30 cellular contexts compared by ENCODE assay signal in the genomic region with DNA sequence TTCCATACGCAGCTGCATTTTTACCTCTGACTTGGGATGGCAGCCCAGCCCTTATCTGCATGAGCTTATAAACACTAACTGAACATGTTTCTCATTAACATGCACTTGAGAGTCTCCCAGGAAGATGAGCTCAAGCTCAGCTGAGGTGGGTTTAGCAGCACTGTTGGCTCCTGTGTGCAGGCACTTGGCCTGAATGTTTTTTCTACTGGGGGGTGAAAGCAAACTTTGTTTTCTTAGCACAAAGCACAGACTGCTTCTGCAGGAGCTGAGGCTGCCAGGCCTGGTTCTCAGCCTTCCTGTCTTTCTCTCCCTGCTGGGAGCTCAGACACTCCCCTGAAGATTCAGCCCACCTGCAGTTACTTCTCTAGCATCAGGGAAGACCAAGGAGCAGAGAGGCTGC.
"Had no signal": no experiment of that assay in that cellular context is flagged by ENCODE, and none has a peak within 500 bp of the region (broad histone marks: within the 10 kb centered on the region; RNA-seq: fewer than 3 reads in every experiment).

No MANE protein-coding gene starts in this region.

- H3K36me3 ChIP-seq: cardiac muscle cell, MG63, Peyer's patch, SJSA1, WERI-Rb-1 had no signal

- ATAC-seq: activated CD8-positive, alpha-beta memory T cell treated with anti-CD3 and anti-CD28 coated beads, Interleukin-2, amount 10 ng/mL, durations not matched to agents 7 days and 5 days; activated naive CD8-positive, alpha-beta T cell treated with anti-CD3 and anti-CD28 coated beads, Interleukin-2, amount 50 U/mL, for 24 hours had no signal

- H3K27me3 Mint-ChIP-seq: activated CD4-positive, alpha-beta memory T cell treated with anti-CD3 and anti-CD28 coated beads, Interleukin-2, amount 10 ng/mL, durations not matched to agents 7 days and 5 days; activated CD8-positive, alpha-beta memory T cell treated with anti-CD3 and anti-CD28 coated beads, Interleukin-2, amount 10 ng/mL, durations not matched to agents 7 days and 5 days; activated naive CD4-positive, alpha-beta T cell treated with anti-CD3 and anti-CD28 coated beads, Interleukin-2, amount 10 ng/mL, durations not matched to agents 7 days and 5 days; activated naive CD8-positive, alpha-beta T cell; activated naive CD8-positive, alpha-beta T cell treated with anti-CD3 and anti-CD28 coated beads, Interleukin-2, amount 50 U/mL, for 24 hours; central memory CD8-positive, alpha-beta T cell had no signal

- H3K27ac Mint-ChIP-seq: activated CD4-positive, alpha-beta memory T cell treated with anti-CD3 and anti-CD28 coated beads, Interleukin-2, amount 10 ng/mL, durations not matched to agents 7 days and 5 days; activated CD8-positive, alpha-beta memory T cell treated with anti-CD3 and anti-CD28 coated beads, Interleukin-2, amount 10 ng/mL, durations not matched to agents 7 days and 5 days; activated naive CD4-positive, alpha-beta T cell treated with anti-CD3 and anti-CD28 coated beads, Interleukin-2, amount 10 ng/mL, durations not matched to agents 7 days and 5 days; activated naive CD8-positive, alpha-beta T cell; activated naive CD8-positive, alpha-beta T cell treated with anti-CD3 and anti-CD28 coated beads, Interleukin-2, amount 50 U/mL, for 24 hours had no signal

- H3K4me1 ChIP-seq: Peyer's patch, SJSA1 had no signal

- H3K9me3 ChIP-seq: MG63, SJSA1 had no signal

- H3K4me1 Mint-ChIP-seq: activated CD4-positive, alpha-beta memory T cell treated with anti-CD3 and anti-CD28 coated beads, Interleukin-2, amount 10 ng/mL, durations not matched to agents 7 days and 5 days; activated CD8-positive, alpha-beta memory T cell treated with anti-CD3 and anti-CD28 coated beads, Interleukin-2, amount 10 ng/mL, durations not matched to agents 7 days and 5 days; activated naive CD4-positive, alpha-beta T cell treated with anti-CD3 and anti-CD28 coated beads, Interleukin-2, amount 10 ng/mL, durations not matched to agents 7 days and 5 days; activated naive CD8-positive, alpha-beta T cell treated with anti-CD3 and anti-CD28 coated beads, Interleukin-2, amount 50 U/mL, for 24 hours; central memory CD8-positive, alpha-beta T cell had no signal

- H3K4me3 Mint-ChIP-seq: activated CD4-positive, alpha-beta memory T cell treated with anti-CD3 and anti-CD28 coated beads, Interleukin-2, amount 10 ng/mL, durations not matched to agents 7 days and 5 days; activated CD8-positive, alpha-beta memory T cell treated with anti-CD3 and anti-CD28 coated beads, Interleukin-2, amount 10 ng/mL, durations not matched to agents 7 days and 5 days; activated naive CD4-positive, alpha-beta T cell treated with anti-CD3 and anti-CD28 coated beads, Interleukin-2, amount 10 ng/mL, durations not matched to agents 7 days and 5 days; activated naive CD8-positive, alpha-beta T cell; activated naive CD8-positive, alpha-beta T cell treated with anti-CD3 and anti-CD28 coated beads, Interleukin-2, amount 50 U/mL, for 24 hours; central memory CD8-positive, alpha-beta T cell had no signal

- H3K27ac ChIP-seq: cardiac muscle cell, Peyer's patch, SJSA1, WERI-Rb-1 had no signal

- H3K36me3 Mint-ChIP-seq: activated CD8-positive, alpha-beta memory T cell treated with anti-CD3 and anti-CD28 coated beads, Interleukin-2, amount 10 ng/mL, durations not matched to agents 7 days and 5 days; activated naive CD4-positive, alpha-beta T cell treated with anti-CD3 and anti-CD28 coated beads, Interleukin-2, amount 10 ng/mL, durations not matched to agents 7 days and 5 days had no signal

- H3K4me3 ChIP-seq: cardiac muscle cell, MG63, Peyer's patch, SJSA1 had no signal

- DNase-seq: activated CD4-positive, alpha-beta memory T cell treated with anti-CD3 and anti-CD28 coated beads, Interleukin-2, amount 10 ng/mL, durations not matched to agents 7 days and 5 days; activated CD4-positive, alpha-beta T cell treated with anti-CD3 and anti-CD28 coated beads for 1 hour; activated CD4-positive, alpha-beta T cell treated with anti-CD3 and anti-CD28 coated beads for 48 hours; activated CD4-positive, CD25-positive, alpha-beta regulatory T cell; activated CD8-positive, alpha-beta memory T cell treated with anti-CD3 and anti-CD28 coated beads for 24 hours; activated CD8-positive, alpha-beta memory T cell treated with anti-CD3 and anti-CD28 coated beads, Interleukin-2, amount 10 ng/mL, durations not matched to agents 7 days and 5 days; activated CD8-positive, alpha-beta memory T cell treated with anti-CD3 and anti-CD28 coated beads, Interleukin-2, amount 50 U/mL, for 48 hours; activated effector memory CD4-positive, alpha-beta T cell treated with Interleukin-2 at 50 U/mL for 16 hours; activated naive CD4-positive, alpha-beta T cell treated with anti-CD3 and anti-CD28 coated beads, Interleukin-2, amount 10 ng/mL, durations not matched to agents 7 days and 5 days; activated naive CD8-positive, alpha-beta T cell treated with anti-CD3 and anti-CD28 coated beads, Interleukin-2, amount 50 U/mL, for 24 hours; activated T-cell treated with anti-CD3 and anti-CD28 coated beads, Interleukin-2, amount 50 U/mL, for 48 hours; anterior cingulate cortex; Kasumi-1; KG1; MG63; NCI-H1092; NCI-H1436 treated with DMSO at 0.1 percent for 48 hours; NCI-H1694 treated with DMSO at 0.1 percent for 48 hours; NCI-H2081; NCI-H226; NCI-H446 treated with DMSO at 0.1 percent for 48 hours; Peyer's patch; RPMI8226; SHP77 treated with DMSO at 0.1 percent for 48 hours; T1000; WERI-Rb-1 had no signal

- H3K27me3 ChIP-seq: cardiac muscle cell, MG63, Peyer's patch, SJSA1 had no signal
